20 cellular contexts compared by ENCODE assay signal in genomic region chr5:155343468-155343867, GRCh38.
A peak's percentile ranks its signal among the peaks of the same experiment; 100 is the strongest.
DNase-seq lines count a peak whose midpoint lies in the region; ATAC-seq and TF ChIP-seq lines count a peak whose summit lies in the region.
"Had no signal": no experiment of that assay in that cellular context is flagged by ENCODE, and none has a peak within 500 bp of the region (broad histone marks: within the 10 kb centered on the region; RNA-seq: fewer than 3 reads in every experiment).

No MANE protein-coding gene starts in this region.

- CTCF ChIA-PET in WTC11 (lab: Charles Lee) = no interaction called here

- no peak for TF ChIP-seq POLR2A in NB4 (IDR thresholded peaks at IDR 0.05; ENCODE audit: extremely low read depth, insufficient read length)
- TF ChIP-seq POLR2A in transverse colon (IDR thresholded peaks at IDR 0.05) = no peak

- H3K9me3 Mint-ChIP-seq in WTC11 (peaks cover 18% of the 10 kb centered on the region), nephron progenitor cell (peaks cover 17% of the 10 kb centered on the region)

- H4K20me1 ChIP-seq in Karpas-422 (ENCODE audit: insufficient read depth, low read depth, low read length) (no peaks in the 10 kb centered on the region), smooth muscle cell (ENCODE audit: low read depth) (no peaks in the 10 kb centered on the region)

- no peak for TF ChIP-seq CTCF in NB4 (IDR thresholded peaks at IDR 0.05; ENCODE audit: low read depth, low read length)
- TF ChIP-seq CTCF in WTC11 (IDR thresholded peaks at IDR 0.05) = no peak
- TF ChIP-seq CTCF in nephron progenitor cell (IDR thresholded peaks at IDR 0.05) = no peak
- no peak for TF ChIP-seq CTCF in transverse colon (IDR thresholded peaks at IDR 0.05)
- TF ChIP-seq CTCF in smooth muscle cell (IDR thresholded peaks at IDR 0.05; ENCODE audit: borderline replicate concordance, insufficient read depth, poor library complexity, severe bottlenecking) = no peak

- H3K4me2 ChIP-seq in Karpas-422 (ENCODE audit: low read depth, low read length, poor library complexity, severe bottlenecking) (no peak overlapping the region), smooth muscle cell (no peak overlapping the region)
- H3K4me2 ChIP-seq: KMS-11 had no signal

- no peak for TF ChIP-seq EP300 in transverse colon (IDR thresholded peaks at IDR 0.05; ENCODE audit: low read depth)

- ATAC-seq in WTC11 = 0 out of 2 replicates have a peak, but pooled peaks have one; percentile 18
- ATAC-seq: HepG2 had no signal

- H2AFZ ChIP-seq in Karpas-422 (ENCODE audit: low read length) = no peak overlapping the region
- H2AFZ ChIP-seq in smooth muscle cell (ENCODE audit: low read depth) = no peak overlapping the region

- 0 out of 2 replicates have a peak, but pooled peaks cover 2% of the 10 kb centered on the region for H3K9me2 ChIP-seq in Karpas-422 (replicated peaks; ENCODE audit: insufficient read depth, low read length)

- H3F3A ChIP-seq in smooth muscle cell (ENCODE audit: low read depth) = no peaks in the 10 kb centered on the region

- H3K36me3 Mint-ChIP-seq in WTC11 = peaks cover 7% of the 10 kb centered on the region
- no peaks in the 10 kb centered on the region for H3K36me3 Mint-ChIP-seq in nephron progenitor cell (ENCODE audit: low read depth)
- H3K36me3 Mint-ChIP-seq: CD14-positive monocyte had no signal

- H3K27me3 Mint-ChIP-seq in WTC11 (ENCODE audit: low read depth) = no peaks in the 10 kb centered on the region
- no peaks in the 10 kb centered on the region for H3K27me3 Mint-ChIP-seq in nephron progenitor cell (ENCODE audit: low read depth, poor library complexity)

- H3K9ac ChIP-seq in Karpas-422 (ENCODE audit: low read length) (no peak overlapping the region), smooth muscle cell (ENCODE audit: low read depth) (no peak overlapping the region)
- H3K9ac ChIP-seq: KMS-11 had no signal

- H3K4me1 ChIP-seq in Karpas-422 (ENCODE audit: low read length) (peaks cover 9% of the 10 kb centered on the region), transverse colon (no peaks in the 10 kb centered on the region), smooth muscle cell (ENCODE audit: low read depth) (no peaks in the 10 kb centered on the region)
- H3K4me1 ChIP-seq: SJCRH30 had no signal

- H3K4me1 Mint-ChIP-seq in WTC11 = peaks cover 4% of the 10 kb centered on the region; the same call in 1 of the 2 replicates
- H3K4me1 Mint-ChIP-seq in nephron progenitor cell = peaks cover 32% of the 10 kb centered on the region
- H3K4me1 Mint-ChIP-seq: CD14-positive monocyte had no signal

- H3K27ac ChIP-seq in Karpas-422 (ENCODE audit: low read length) (no peak overlapping the region), transverse colon (no peak overlapping the region), smooth muscle cell (ENCODE audit: low read depth) (no peak overlapping the region)
- H3K27ac ChIP-seq: KMS-11, SJCRH30 had no signal

- H3K27me3 ChIP-seq in Karpas-422 (ENCODE audit: low read length) (no peaks in the 10 kb centered on the region), transverse colon (no peaks in the 10 kb centered on the region), smooth muscle cell (ENCODE audit: low read depth) (no peaks in the 10 kb centered on the region)
- H3K27me3 ChIP-seq: MG63, SJCRH30 had no signal

- H3K27ac Mint-ChIP-seq in WTC11 = no peak overlapping the region
- peak overlapping the region; percentile 88 for H3K27ac Mint-ChIP-seq in nephron progenitor cell
- H3K27ac Mint-ChIP-seq: CD14-positive monocyte had no signal

- no peak overlapping the region for H3K4me3 ChIP-seq in Karpas-422 (ENCODE audit: low read length)
- no peak overlapping the region for H3K4me3 ChIP-seq in NB4 (ENCODE audit: low read depth, low read length)
- no peak overlapping the region for H3K4me3 ChIP-seq in transverse colon
- H3K4me3 ChIP-seq in smooth muscle cell = no peak overlapping the region
- H3K4me3 ChIP-seq: MG63, SJCRH30 had no signal

- no peaks in the 10 kb centered on the region; the same call in 1 of the 2 replicates for H3K9me3 ChIP-seq in Karpas-422 (ENCODE audit: low read length)
- H3K9me3 ChIP-seq in transverse colon = no peaks in the 10 kb centered on the region
- H3K9me3 ChIP-seq in smooth muscle cell (replicated peaks; ENCODE audit: low read depth) = no peaks in the 10 kb centered on the region
- H3K9me3 ChIP-seq: MG63, SJCRH30 had no signal

- intact Hi-C loops in transverse colon (cut with DNase I; ENCODE audit: low total_unique reads) = no loop called here

- DNase-seq in Karpas-422 (peak; percentile 44), NB4 (ENCODE audit: low read depth) (peak; percentile 13), WTC11 (ENCODE audit: low spot score) (no peak), nephron progenitor cell (no peak), transverse colon (no peak), smooth muscle cell (lab: John Stamatoyannopoulos, UW; ENCODE audit: unreplicated experiment) (no peak)
- DNase-seq in stimulated activated CD4-positive, alpha-beta T cell treated with anti-CD3 and anti-CD28 coated beads, Interleukin-2, amount 100 ng/mL, for 24 hours = no peak
- DNase-seq: COR-L47, DMS153, GOT3, MG63, NCI-H1417 treated with DMSO at 0.1 percent for 48 hours, NCI-H2029 treated with DMSO at 0.1 percent for 48 hours, NCI-H2171 treated with DMSO at 0.1 percent for 48 hours, NCI-H510A, SJCRH30, SW 1271 had no signal

- H3K36me3 ChIP-seq in Karpas-422 (ENCODE audit: insufficient read depth, low read length) (no peaks in the 10 kb centered on the region), transverse colon (no peaks in the 10 kb centered on the region), smooth muscle cell (ENCODE audit: low read depth) (no peaks in the 10 kb centered on the region)
- H3K36me3 ChIP-seq: MG63, SJCRH30 had no signal

- no peak overlapping the region for H3K4me3 Mint-ChIP-seq in WTC11
- no peak overlapping the region for H3K4me3 Mint-ChIP-seq in nephron progenitor cell
- H3K4me3 Mint-ChIP-seq: CD14-positive monocyte had no signal

- WGBS in transverse colon (ENCODE audit: low coverage in 1 of 2), 2 donors = 84 to 100% methylated on average over 1 of the region's 1 CpG
- WGBS in smooth muscle cell (ENCODE audit: low lambda C conversion rate) = 98% methylated on average over 1 of the region's 1 CpG

- in situ Hi-C loops in transverse colon (cut with MboI; ENCODE audit: low pct_ligation_motif_present in 1 of 4, low pct_unique_long_range_greater_than_20kb in 1 of 4, low sequenced_read_pairs in 3 of 4) = no loop called here

- H3K79me2 ChIP-seq in Karpas-422 (ENCODE audit: low read length) (no peaks in the 10 kb centered on the region), smooth muscle cell (ENCODE audit: low read depth) (no peaks in the 10 kb centered on the region)

- POLR2A ChIA-PET in WTC11 (lab: Charles Lee) = no interaction called here

TF ChIP-seq in WTC11, 78 proteins besides CTCF, POLR2A, EP300 and RAD21 (continues in another document):
- no peak for TF ChIP-seq ZNF317 (CRISPR knock-in tag; IDR thresholded peaks at IDR 0.05; ENCODE audit: borderline replicate concordance, low read depth)
- TF ChIP-seq ERG (CRISPR knock-in tag; IDR thresholded peaks at IDR 0.05) = no peak
- TF ChIP-seq NFE2L1 (CRISPR knock-in tag; IDR thresholded peaks at IDR 0.05) = no peak
- no peak for TF ChIP-seq JUN (CRISPR knock-in tag; IDR thresholded peaks at IDR 0.05)
- TF ChIP-seq ZMAT4 (CRISPR knock-in tag; IDR thresholded peaks at IDR 0.05) = no peak
- no peak for TF ChIP-seq PRRX2 (CRISPR knock-in tag; IDR thresholded peaks at IDR 0.05)
- TF ChIP-seq TCF7 (CRISPR knock-in tag; IDR thresholded peaks at IDR 0.05; ENCODE audit: low read depth) = no peak
- no peak for TF ChIP-seq IRF1 (CRISPR knock-in tag; IDR thresholded peaks at IDR 0.05)
- TF ChIP-seq NR3C1 (CRISPR knock-in tag; conservative IDR thresholded peaks at IDR 0.05; ENCODE audit: low read depth) = no peak
- TF ChIP-seq E2F4 (CRISPR knock-in tag; IDR thresholded peaks at IDR 0.05; ENCODE audit: borderline replicate concordance, low read depth) = no peak
- no peak for TF ChIP-seq CDX4 (CRISPR knock-in tag; IDR thresholded peaks at IDR 0.05; ENCODE audit: borderline replicate concordance)
- TF ChIP-seq FOXK1 (CRISPR knock-in tag; IDR thresholded peaks at IDR 0.05) = no peak
- TF ChIP-seq NR2C2 (CRISPR knock-in tag; IDR thresholded peaks at IDR 0.05) = no peak

Comparison
In these comparisons a context has a peak if more than half of its experiments do, and no peak if none do; other contexts are left out.
1. DNase-seq: peak in Karpas-422 (single experiment) and NB4 (single experiment); none in WTC11 (single experiment), nephron progenitor cell (single experiment), stimulated activated CD4-positive, alpha-beta T cell treated with anti-CD3 and anti-CD28 coated beads, Interleukin-2, amount 100 ng/mL, for 24 hours (0 of 2), transverse colon (single experiment) and smooth muscle cell (single experiment).